Comparison of ENCODE assay signal across 9 cellular contexts in the genomic region with DNA sequence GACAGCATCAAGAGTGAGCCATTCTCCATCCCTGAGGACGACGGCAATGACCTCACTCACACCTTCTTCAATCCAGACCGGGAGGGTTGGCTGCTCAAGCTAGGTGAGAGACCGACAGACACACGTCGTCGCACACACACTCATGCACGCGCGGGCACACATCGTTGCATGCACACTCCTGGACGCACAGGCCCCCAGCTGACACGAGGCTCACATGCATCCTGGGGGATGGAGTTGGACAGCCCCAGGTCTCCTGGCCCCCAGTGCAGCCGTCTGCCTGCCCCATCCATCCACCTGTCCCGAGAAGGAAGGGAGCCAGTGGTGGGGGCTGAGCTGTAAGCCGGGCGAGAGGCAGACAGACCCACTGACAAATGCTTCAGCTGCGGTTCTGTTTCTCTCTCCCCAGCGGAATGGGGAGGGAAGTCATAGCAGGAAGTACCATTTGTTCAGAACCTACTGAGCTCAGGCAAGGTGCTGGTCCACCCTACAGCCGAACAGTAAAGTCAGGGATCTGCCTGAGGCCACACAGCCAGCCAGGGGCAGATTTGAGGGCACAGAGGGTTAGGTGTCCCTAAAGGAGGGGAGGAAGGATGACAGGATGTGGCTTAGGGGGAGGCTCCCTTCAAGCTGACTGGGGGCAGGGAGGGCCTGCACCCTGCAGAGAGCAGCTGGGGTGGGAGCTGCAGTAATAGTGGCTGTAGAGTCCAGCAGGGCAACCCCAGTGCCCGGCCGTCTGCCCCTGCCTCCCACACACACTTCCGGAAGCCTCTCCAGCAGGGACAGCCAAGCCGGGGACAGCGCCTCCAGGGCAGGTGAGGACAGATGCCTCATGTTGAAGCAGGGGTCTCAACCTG. TPM values are rescaled to one million over a fixed set of nuclear protein-coding genes. Genes with fewer than 3 reads are reported as not detected.
DNase-seq lines count a peak whose midpoint lies in the region; ATAC-seq and TF ChIP-seq lines count a peak whose summit lies in the region.
"Had no signal": no experiment of that assay in that cellular context is flagged by ENCODE, and none has a peak within 500 bp of the region (broad histone marks: within the 10 kb centered on the region; RNA-seq: fewer than 3 reads in every experiment).

No MANE protein-coding gene starts in this region.

- peaks cover 66 to 89% (median 80%) of the 10 kb centered on the region in 3 donors for H3K4me1 Mint-ChIP-seq in CD8-positive, alpha-beta memory T cell
- peaks cover 82% of the 10 kb centered on the region for H3K4me1 Mint-ChIP-seq in activated CD4-positive, alpha-beta T cell treated with anti-CD3 and anti-CD28 coated beads, Interleukin-2, amount 10 ng/mL, durations not matched to agents 24 days and 14 days

- H3K27me3 Mint-ChIP-seq in CD8-positive, alpha-beta memory T cell, result no peaks in the 10 kb centered on the region
- no peaks in the 10 kb centered on the region for H3K27me3 Mint-ChIP-seq in activated CD4-positive, alpha-beta T cell treated with anti-CD3 and anti-CD28 coated beads, Interleukin-2, amount 10 ng/mL, durations not matched to agents 24 days and 14 days

- 60% methylated on average over 8 of the region's 25 CpGs for WGBS in right lobe of liver (ENCODE audit: insufficient coverage, low coverage, low lambda C conversion rate, missing lambda C conversion rate)

- TF ChIP-seq POLR2A in right lobe of liver (IDR thresholded peaks at IDR 0.05) (no peak), vagina (IDR thresholded peaks at IDR 0.05) (no peak)

- H3K27ac ChIP-seq in CD8-positive, alpha-beta memory T cell (ENCODE audit: low read depth, low read length), result peak overlapping the region; percentile 14
- H3K27ac ChIP-seq in right lobe of liver (peak overlapping the region in 1 of 3 donors; percentile 22), vagina (no peak overlapping the region)

- H3K27me3 ChIP-seq in CD8-positive, alpha-beta memory T cell (ENCODE audit: insufficient read depth, low read length, poor library complexity, severe bottlenecking), result no peaks in the 10 kb centered on the region
- H3K27me3 ChIP-seq in right lobe of liver (no peaks in the 10 kb centered on the region), vagina (no peaks in the 10 kb centered on the region)

- peak overlapping the region; percentile 47 to 85 (median 75) for H3K4me3 Mint-ChIP-seq in CD8-positive, alpha-beta memory T cell
- peak overlapping the region; percentile 77 for H3K4me3 Mint-ChIP-seq in activated CD4-positive, alpha-beta T cell treated with anti-CD3 and anti-CD28 coated beads, Interleukin-2, amount 10 ng/mL, durations not matched to agents 24 days and 14 days

- H3K4me3 ChIP-seq in CD8-positive, alpha-beta memory T cell (ENCODE audit: low read length), result peak overlapping the region; percentile 51
- no peak overlapping the region for H3K4me3 ChIP-seq in right lobe of liver
- no peak overlapping the region for H3K4me3 ChIP-seq in vagina

- ATAC-seq in HG03354 (IDR thresholded peaks at IDR 0.05; ENCODE audit: poor library complexity, severe bottlenecking, unreplicated experiment), result peak; percentile 38
- ATAC-seq in right lobe of liver, result peak in 3 of 4 donors; percentile 5 to 16 (median 14)
- ATAC-seq in GM18502 (IDR thresholded peaks at IDR 0.05; ENCODE audit: poor library complexity, unreplicated experiment), result no peak

- TF ChIP-seq CTCF in right lobe of liver (IDR thresholded peaks at IDR 0.05) (no peak), vagina (IDR thresholded peaks at IDR 0.05) (no peak)

- H3K36me3 ChIP-seq in CD8-positive, alpha-beta memory T cell (ENCODE audit: insufficient read depth, low read length), result peaks cover 32% of the 10 kb centered on the region
- H3K36me3 ChIP-seq in right lobe of liver, result no peaks in the 10 kb centered on the region
- no peaks in the 10 kb centered on the region for H3K36me3 ChIP-seq in vagina

- H3K9me3 ChIP-seq in CD8-positive, alpha-beta memory T cell (ENCODE audit: low read length), result no peaks in the 10 kb centered on the region
- no peaks in the 10 kb centered on the region for H3K9me3 ChIP-seq in right lobe of liver
- no peaks in the 10 kb centered on the region for H3K9me3 ChIP-seq in vagina

- POLR2A ChIA-PET in CD8-positive, alpha-beta memory T cell (lab: Charles Lee), result interaction anchor here (0.9 to 1.8 kb wide), 9 partner anchors 9 to 110 kb away, joined by 3 to 6 read pairs (median 4); a partner anchor contains a TSS

- intact Hi-C loops in activated CD4-positive, alpha-beta T cell treated with anti-CD3 and anti-CD28 coated beads, Interleukin-2, amount 10 ng/mL, durations not matched to agents 24 days and 14 days (cut with micrococcal nuclease), result no loop called here
- intact Hi-C loops in right lobe of liver (cut with DNase I) (loop anchor here in 1 of 2 donors (10.0 kb wide), 1 partner anchor 145 kb away; no protein-coding TSS in a partner anchor), vagina (cut with DNase I) (no loop called here)

- H3K4me1 ChIP-seq in CD8-positive, alpha-beta memory T cell (ENCODE audit: insufficient read depth, low read length), result peaks cover 72% of the 10 kb centered on the region
- H3K4me1 ChIP-seq in right lobe of liver (peaks cover 0 to 8% (median 0%) of the 10 kb centered on the region in 4 donors), vagina (peaks cover 18% of the 10 kb centered on the region)

- CTCF ChIA-PET in CD8-positive, alpha-beta memory T cell (lab: Charles Lee), result interaction anchor here (0.7 to 4.0 kb wide), 10 partner anchors 8 to 120 kb away, joined by 3 to 19 read pairs (median 4); no protein-coding TSS in a partner anchor

- H3K36me3 Mint-ChIP-seq in CD8-positive, alpha-beta memory T cell, result peaks cover 3 to 78% (median 10%) of the 10 kb centered on the region in 3 donors
- peaks cover 71% of the 10 kb centered on the region for H3K36me3 Mint-ChIP-seq in activated CD4-positive, alpha-beta T cell treated with anti-CD3 and anti-CD28 coated beads, Interleukin-2, amount 10 ng/mL, durations not matched to agents 24 days and 14 days (ENCODE audit: low read depth)

- peak overlapping the region; percentile 52 to 99 (median 88) for H3K27ac Mint-ChIP-seq in CD8-positive, alpha-beta memory T cell
- peak overlapping the region; percentile 97 for H3K27ac Mint-ChIP-seq in activated CD4-positive, alpha-beta T cell treated with anti-CD3 and anti-CD28 coated beads, Interleukin-2, amount 10 ng/mL, durations not matched to agents 24 days and 14 days

- no peaks in the 10 kb centered on the region for H3K9me3 Mint-ChIP-seq in CD8-positive, alpha-beta memory T cell
- no peaks in the 10 kb centered on the region for H3K9me3 Mint-ChIP-seq in activated CD4-positive, alpha-beta T cell treated with anti-CD3 and anti-CD28 coated beads, Interleukin-2, amount 10 ng/mL, durations not matched to agents 24 days and 14 days

- DNase-seq in CD8-positive, alpha-beta memory T cell, result peak; percentile 33 to 78 (median 65)
- DNase-seq in activated CD4-positive, alpha-beta T cell treated with anti-CD3 and anti-CD28 coated beads, Interleukin-2, amount 10 ng/mL, durations not matched to agents 24 days and 14 days, result peak; percentile 88
- DNase-seq in right lobe of liver (no peak), vagina (ENCODE audit: extremely low spot score in 2 of 2) (no peak), NCI-H187 (lab: John Stamatoyannopoulos, UW) (no peak), NCI-H345 treated with DMSO at 0.1 percent for 48 hours (lab: John Stamatoyannopoulos, UW; ENCODE audit: unreplicated experiment) (no peak)
- DNase-seq: NCI-H524 had no signal

RNA-seq across cellular contexts. Expression of a gene that starts 27.1 kb away (rescaled TPM):
- 10 to 100 TPM; 23.1 to 24.7 TPM for total RNA-seq in CD8-positive, alpha-beta memory T cell
- polyA plus RNA-seq in CD8-positive, alpha-beta memory T cell, result 80.2 TPM
- total RNA-seq in activated CD4-positive, alpha-beta T cell treated with anti-CD3 and anti-CD28 coated beads, Interleukin-2, amount 10 ng/mL, durations not matched to agents 24 days and 14 days, result 43.5 and 44.9 TPM in 2 replicates
- 10 to 100 TPM in 1 of 6 experiments, 1 to 10 TPM in 5; 2.9 to 12.8 (median 4.0) TPM for total RNA-seq in right lobe of liver
- total RNA-seq in vagina, result 16.2 TPM

Comparison
In these comparisons a context has a peak if more than half of its experiments do, and no peak if none do; other contexts are left out.
1. DNase-seq: peak in CD8-positive, alpha-beta memory T cell (5 of 5) and activated CD4-positive, alpha-beta T cell treated with anti-CD3 and anti-CD28 coated beads, Interleukin-2, amount 10 ng/mL, durations not matched to agents 24 days and 14 days (single experiment); none in right lobe of liver (0 of 3), vagina (0 of 2), NCI-H187 (0 of 2) and NCI-H345 treated with DMSO at 0.1 percent for 48 hours (single experiment).